ENCODE assay signal across 16 cellular contexts in the genomic region with DNA sequence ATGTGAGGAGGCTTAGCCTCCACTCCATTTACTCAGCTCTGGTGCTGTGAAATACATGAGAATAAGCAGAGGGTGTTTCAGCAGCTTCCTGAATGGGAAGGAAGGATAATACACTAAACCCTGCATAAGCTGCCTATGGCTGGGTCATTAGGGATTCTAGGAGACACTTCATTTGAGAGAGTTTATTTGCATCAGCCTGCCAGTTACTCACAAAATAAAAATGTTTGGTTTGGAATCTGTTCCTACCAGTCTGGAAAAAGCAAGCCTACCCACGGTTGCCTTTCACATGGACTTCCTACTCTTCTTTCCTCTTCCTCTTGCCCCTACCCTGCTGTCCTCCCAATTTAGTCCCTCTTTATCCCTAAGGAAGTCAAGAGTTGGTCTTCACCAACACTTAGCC. TPM values are rescaled to one million over a fixed set of nuclear protein-coding genes. Genes with fewer than 3 reads are reported as not detected.
DNase-seq lines count a peak whose midpoint lies in the region; ATAC-seq and TF ChIP-seq lines count a peak whose summit lies in the region.
"Had no signal": no experiment of that assay in that cellular context is flagged by ENCODE, and none has a peak within 500 bp of the region (broad histone marks: within the 10 kb centered on the region; RNA-seq: fewer than 3 reads in every experiment).

No MANE protein-coding gene starts in this region.

- no peaks in the 10 kb centered on the region for H3K9me2 ChIP-seq in GM23248 (ENCODE audit: insufficient read depth)

- H3K9me3 ChIP-seq in GM23248 (ENCODE audit: low read depth) (no peaks in the 10 kb centered on the region), esophagus muscularis mucosa (no peaks in the 10 kb centered on the region), osteoblast (ENCODE audit: low read depth, low read length) (no peaks in the 10 kb centered on the region), thyroid gland (no peaks in the 10 kb centered on the region)
- H3K9me3 ChIP-seq: BLaER1, HAP-1 had no signal

- H3K4me2 ChIP-seq in GM23248 (ENCODE audit: unreplicated experiment) (no peak overlapping the region), osteoblast (ENCODE audit: insufficient read depth, low read length) (no peak overlapping the region)
- H3K4me2 ChIP-seq: BLaER1 had no signal

- H4K20me1 ChIP-seq in GM23248 (ENCODE audit: insufficient read depth) (no peaks in the 10 kb centered on the region), osteoblast (ENCODE audit: insufficient read depth, low read length) (no peaks in the 10 kb centered on the region)
- H4K20me1 ChIP-seq: BLaER1 had no signal

- H3F3A ChIP-seq in GM23248 (ENCODE audit: insufficient read depth), result no peaks in the 10 kb centered on the region; the same call in 1 of the 2 replicates

- no peak for TF ChIP-seq EP300 in esophagus muscularis mucosa (IDR thresholded peaks at IDR 0.05)

- ATAC-seq in esophagus mucosa (no peak), GM21529 (IDR thresholded peaks at IDR 0.05; ENCODE audit: unreplicated experiment) (no peak)
- ATAC-seq: K562 had no signal

- TF ChIP-seq POLR2A in esophagus muscularis mucosa (IDR thresholded peaks at IDR 0.05; ENCODE audit: low read depth) (no peak), thyroid gland (IDR thresholded peaks at IDR 0.05) (no peak)

- H3K4me3 ChIP-seq in GM23248 (no peak overlapping the region), esophagus muscularis mucosa (no peak overlapping the region), osteoblast (ENCODE audit: insufficient read depth, low read length) (no peak overlapping the region), thyroid gland (replicated peaks in 1 of 3) (no peak overlapping the region)
- H3K4me3 ChIP-seq: BLaER1, HAP-1, K562 had no signal

- 0 out of 2 replicates have a peak overlapping the region, but pooled peaks have one; percentile 14 for H2AFZ ChIP-seq in GM23248
- peak overlapping the region; percentile 20 for H2AFZ ChIP-seq in osteoblast (ENCODE audit: low read length)

- H3K36me3 ChIP-seq in GM23248 (ENCODE audit: low read depth) (no peaks in the 10 kb centered on the region), esophagus muscularis mucosa (no peaks in the 10 kb centered on the region), osteoblast (ENCODE audit: insufficient read depth, low read length) (no peaks in the 10 kb centered on the region), thyroid gland (no peaks in the 10 kb centered on the region)
- H3K36me3 ChIP-seq: BLaER1, HAP-1 had no signal

- in situ Hi-C loops in GM23248 (cut with MboI), result loop anchor here (10.0 kb wide), 1 partner anchor 404 kb away; no protein-coding TSS in a partner anchor

- H3K4me1 ChIP-seq in GM23248 (ENCODE audit: insufficient read depth) (peaks cover 9% of the 10 kb centered on the region), esophagus muscularis mucosa (no peaks in the 10 kb centered on the region), osteoblast (ENCODE audit: insufficient read depth, low read length) (peaks cover 6% of the 10 kb centered on the region), thyroid gland (peaks cover 0 to 3% of the 10 kb centered on the region in 2 donors)
- H3K4me1 ChIP-seq: HAP-1 had no signal

- intact Hi-C loops in esophagus muscularis mucosa (cut with DNase I), result no loop called here
- intact Hi-C loops in thyroid gland (cut with DNase I), result loop anchor here (10.0 kb wide), 2 partner anchors 474 to 814 kb away; no protein-coding TSS in a partner anchor

- H3K9ac ChIP-seq in GM23248, result no peak overlapping the region
- H3K9ac ChIP-seq: BLaER1 had no signal

- H3K27ac ChIP-seq in GM23248, result no peak overlapping the region
- H3K27ac ChIP-seq in esophagus muscularis mucosa (replicated peaks in 1 of 4), result no peak overlapping the region
- H3K27ac ChIP-seq in osteoblast (ENCODE audit: low read depth, low read length), result no peak overlapping the region
- no peak overlapping the region for H3K27ac ChIP-seq in thyroid gland
- H3K27ac ChIP-seq: BLaER1, HL-60 had no signal

- TF ChIP-seq CTCF in esophagus muscularis mucosa (IDR thresholded peaks at IDR 0.05), result no peak
- TF ChIP-seq CTCF in osteoblast (IDR thresholded peaks at IDR 0.05; ENCODE audit: extremely low read depth, low read depth, low read length), result no peak
- TF ChIP-seq CTCF in thyroid gland (IDR thresholded peaks at IDR 0.05), result no peak

- no peaks in the 10 kb centered on the region for H3K27me3 ChIP-seq in GM23248 (replicated peaks; ENCODE audit: insufficient read depth)
- no peaks in the 10 kb centered on the region for H3K27me3 ChIP-seq in esophagus muscularis mucosa
- H3K27me3 ChIP-seq in osteoblast (ENCODE audit: insufficient read depth, low read length), result no peaks in the 10 kb centered on the region
- H3K27me3 ChIP-seq in thyroid gland, result no peaks in the 10 kb centered on the region
- H3K27me3 ChIP-seq: BLaER1 had no signal

- DNase-seq in AG20443 (ENCODE audit: low spot score) (peak; percentile 53), GM23248 (peak; percentile 46), esophagus muscularis mucosa (ENCODE audit: extremely low spot score) (peak; percentile 53), osteoblast (ENCODE audit: insufficient read length, low spot score, missing footprints) (no peak), pons (ENCODE audit: low spot score) (no peak), thyroid gland (no peak)
- DNase-seq: CD4-positive, alpha-beta memory T cell; DND-41 had no signal

- WGBS in GM23248 (ENCODE audit: low coverage in 1 of 2, low lambda C conversion rate in 2 of 2, missing lambda C conversion rate in 2 of 2), 2 experiments, result 4 to 17% methylated on average over 1 of the region's 1 CpG
- WGBS in esophagus muscularis mucosa, result 88% methylated on average over 1 of the region's 1 CpG
- 66 to 73% methylated on average over 1 of the region's 1 CpG for WGBS in thyroid gland, 2 donors

- H3K79me2 ChIP-seq in GM23248 (ENCODE audit: insufficient read depth), result no peaks in the 10 kb centered on the region
- H3K79me2 ChIP-seq in osteoblast (ENCODE audit: insufficient read depth, low read length), result no peaks in the 10 kb centered on the region

RNA-seq across cellular contexts. Expression of a gene that starts 20.5 kb away (rescaled TPM):
- total RNA-seq in GM23248 (2014; rRNA removed; shearing (Covaris generic)), result 1.2 and 1.5 TPM in 2 replicates
- 0.49 and 0.88 TPM in 2 replicates for polyA plus RNA-seq in GM23248 (2016; fragmentation: Nextera tagmentation; extraction: Ambion mirVana)
- under 1 TPM; 0.17 to 0.69 (median 0.37) TPM for total RNA-seq in esophagus muscularis mucosa
- total RNA-seq in osteoblast, result 0.72 and 1.5 TPM in 2 replicates
- total RNA-seq in esophagus mucosa, result not detected
- total RNA-seq in thyroid gland, result 1 to 10 TPM in 1 of 4 donors, under 1 TPM in 3; 0.05 to 1.2 (median 0.54) TPM
- total RNA-seq: HT1080 had no signal
- polyA plus RNA-seq: CD14-positive monocyte had no signal

Comparison
In these comparisons a context has a peak if more than half of its experiments do, and no peak if none do; other contexts are left out.
1. DNase-seq: peak in AG20443 (single experiment), GM23248 (single experiment) and esophagus muscularis mucosa (single experiment); none in osteoblast (single experiment), pons (single experiment) and thyroid gland (0 of 2).